ENCODE assay signal across 21 cellular contexts in genomic region chr4:67080158-67080557, GRCh38.
"Had no signal": no experiment of that assay in that cellular context is flagged by ENCODE, and none has a peak within 500 bp of the region (broad histone marks: within the 10 kb centered on the region; RNA-seq: fewer than 3 reads in every experiment).

No MANE protein-coding gene starts in this region.

- DNase-seq: IMR-90, Kasumi-1, MV-4-11, NCI-H1048, NCI-H1105, NCI-H1417 treated with DMSO at 0.1 percent for 48 hours, NCI-H146, NCI-H1694 treated with DMSO at 0.1 percent for 48 hours, NCI-H1930, NCI-H2081 treated with DMSO at 0.1 percent for 48 hours, NCI-H2171, NCI-H226, NCI-H446, NCI-H510A, NCI-H524 treated with DMSO at 0.1 percent for 48 hours, NCI-H69, NCI-H774, Right ventricle myocardium superior, RPMI8226, SIG-M5 had no signal

- H3K9ac ChIP-seq: KMS-11 had no signal

- H3K27ac ChIP-seq: KMS-11 had no signal

- H3K4me2 ChIP-seq: KMS-11 had no signal
